ENCODE assay signal across 8 cellular contexts in the genomic region with DNA sequence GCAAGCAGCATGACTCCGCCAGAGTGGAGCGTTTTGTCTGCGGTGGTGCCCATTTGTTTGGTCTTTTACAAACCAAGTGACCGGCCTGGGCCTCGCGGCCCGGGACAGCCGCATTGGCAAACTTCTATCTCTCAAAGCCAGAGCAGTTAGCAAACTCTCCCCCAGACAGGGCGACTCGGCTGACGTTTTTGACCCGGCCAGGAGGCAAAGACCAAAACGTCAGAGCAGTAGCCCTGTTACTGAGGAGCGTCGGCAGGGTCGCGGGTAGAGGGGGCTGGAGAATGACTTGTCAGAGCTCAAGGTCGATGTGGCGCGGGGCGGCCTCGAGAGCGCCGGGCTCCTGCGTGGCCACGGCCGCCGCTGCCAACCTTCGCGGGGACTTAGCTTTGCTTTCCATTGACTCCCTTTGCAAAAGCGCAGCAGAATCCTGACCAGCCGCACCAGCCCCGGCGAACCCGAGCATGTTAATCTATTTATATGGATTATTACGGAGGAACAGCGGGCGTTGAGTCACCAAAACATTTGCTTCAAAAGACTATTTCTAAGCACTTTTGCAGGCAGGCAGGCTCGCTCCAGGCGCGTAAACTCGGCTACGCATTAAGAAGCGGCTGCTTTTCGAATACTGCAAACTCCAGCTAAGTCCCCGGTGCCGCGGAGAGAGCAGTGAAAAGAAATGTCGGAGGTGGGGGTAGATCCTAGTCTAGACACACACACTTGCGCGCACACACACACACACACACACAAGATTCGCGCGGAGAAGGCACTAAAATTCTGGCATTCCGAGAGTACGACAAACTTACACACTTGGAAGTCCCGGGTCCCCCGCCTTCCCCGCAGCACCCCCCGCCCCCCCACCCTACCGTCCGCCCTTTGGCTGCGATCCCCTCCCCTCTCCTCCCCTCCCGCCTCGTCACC. TPM values are rescaled to one million over a fixed set of nuclear protein-coding genes. Genes with fewer than 3 reads are reported as not detected.
A peak's percentile ranks its signal among the peaks of the same experiment; 100 is the strongest.
DNase-seq lines count a peak whose midpoint lies in the region; ATAC-seq and TF ChIP-seq lines count a peak whose summit lies in the region.

No MANE protein-coding gene starts in this region.

- H3K4me1 ChIP-seq in HUES6 (ENCODE audit: control insufficient read depth, insufficient read depth, low read length) (peaks cover 41% of the 10 kb centered on the region), right atrium auricular region (peaks cover 0 to 76% of the 10 kb centered on the region in 2 donors), gastrocnemius medialis (peaks cover 11 to 30% of the 10 kb centered on the region in 2 donors)

- H3K27me3 ChIP-seq in HUES6 (ENCODE audit: control insufficient read depth, insufficient read depth, low read length) (peaks cover 88% of the 10 kb centered on the region), right atrium auricular region (peaks cover 3 to 25% of the 10 kb centered on the region in 2 donors), gastrocnemius medialis (peaks cover 4 to 17% (median 9%) of the 10 kb centered on the region in 3 donors)

- ATAC-seq in activated T-cell treated with anti-CD3 and anti-CD28 coated beads, Interleukin-2, amount 50 U/mL, for 72 hours (replicated peaks in 1 of 2): no peak
- ATAC-seq in gastrocnemius medialis: peak; percentile 34 to 36
- no peak for ATAC-seq in HG03045 (IDR thresholded peaks at IDR 0.05; ENCODE audit: unreplicated experiment)

- TF ChIP-seq CTCF in right atrium auricular region (IDR thresholded peaks at IDR 0.05) (no peak), gastrocnemius medialis (IDR thresholded peaks at IDR 0.05 in 4 of 5, conservative IDR thresholded peaks at IDR 0.05 in 1 of 5) (no peak)

- H3K4me3 ChIP-seq in HUES6 (ENCODE audit: low read depth, low read length) (peak overlapping the region; percentile 79), right atrium auricular region (peak overlapping the region; percentile 54 to 56), gastrocnemius medialis (peak overlapping the region; percentile 70 to 76 (median 74))

- H3K9me3 Mint-ChIP-seq in activated T-cell treated with anti-CD3 and anti-CD28 coated beads, Interleukin-2, amount 50 U/mL, for 72 hours: no peaks in the 10 kb centered on the region

- in situ Hi-C loops in gastrocnemius medialis (cut with MboI; ENCODE audit: low sequenced_read_pairs in 4 of 4): no loop called here

- no peaks in the 10 kb centered on the region for H3K9me3 ChIP-seq in HUES6 (ENCODE audit: control insufficient read depth, insufficient read depth, low read depth, low read length)
- H3K9me3 ChIP-seq in right atrium auricular region: no peaks in the 10 kb centered on the region
- no peaks in the 10 kb centered on the region for H3K9me3 ChIP-seq in gastrocnemius medialis

- DNase-seq in EH (ENCODE audit: low read depth) (peak; percentile 76), right atrium auricular region (ENCODE audit: low spot score) (peak; percentile 85), gastrocnemius medialis (peak; percentile 5 to 45), KG1 (lab: John Stamatoyannopoulos, UW) (no peak), SIG-M5 (lab: John Stamatoyannopoulos, UW) (no peak)
- DNase-seq in activated T-cell treated with anti-CD3 and anti-CD28 coated beads, Interleukin-2, amount 50 U/mL, for 72 hours: peak in 1 of 2 donors; percentile 13

- H3K4me1 Mint-ChIP-seq in activated T-cell treated with anti-CD3 and anti-CD28 coated beads, Interleukin-2, amount 50 U/mL, for 72 hours (ENCODE audit: low read depth): peaks cover 13% of the 10 kb centered on the region

- H3K27ac ChIP-seq in HUES6 (ENCODE audit: low read depth, low read length) (no peak overlapping the region), right atrium auricular region (peak overlapping the region; percentile 66 to 72), gastrocnemius medialis (peak overlapping the region; percentile 88 to 91 (median 90))

- peaks cover 5 to 8% of the 10 kb centered on the region in 2 donors for H3K36me3 Mint-ChIP-seq in activated T-cell treated with anti-CD3 and anti-CD28 coated beads, Interleukin-2, amount 50 U/mL, for 72 hours (ENCODE audit: insufficient read depth in 2 of 2)

- H3K27ac Mint-ChIP-seq in activated T-cell treated with anti-CD3 and anti-CD28 coated beads, Interleukin-2, amount 50 U/mL, for 72 hours: no peak overlapping the region

- peak overlapping the region; percentile 39 to 57 for H3K4me3 Mint-ChIP-seq in activated T-cell treated with anti-CD3 and anti-CD28 coated beads, Interleukin-2, amount 50 U/mL, for 72 hours

- peaks cover 81% of the 10 kb centered on the region for H3K27me3 Mint-ChIP-seq in activated T-cell treated with anti-CD3 and anti-CD28 coated beads, Interleukin-2, amount 50 U/mL, for 72 hours (ENCODE audit: low read depth)

- peaks cover 8% of the 10 kb centered on the region; the same call in 1 of the 2 replicates for H3K36me3 ChIP-seq in HUES6 (ENCODE audit: control insufficient read depth, insufficient read depth, low read length)
- H3K36me3 ChIP-seq in right atrium auricular region: no peaks in the 10 kb centered on the region
- H3K36me3 ChIP-seq in gastrocnemius medialis: no peaks in the 10 kb centered on the region

- intact Hi-C loops in gastrocnemius medialis (cut with DNase I; ENCODE audit: low total_unique reads): loop anchor here (1.0 to 5.0 kb wide), 3 partner anchors 154 to 1483 kb away; no protein-coding TSS in a partner anchor

- peak overlapping the region; percentile 48 for H3K9ac ChIP-seq in HUES6 (ENCODE audit: low read length)

- peak in 1 of 2 donors; percentile 9 for TF ChIP-seq POLR2A in gastrocnemius medialis (IDR thresholded peaks at IDR 0.05)

RNA-seq across cellular contexts. Expression of a gene that starts 0.6 kb away (rescaled TPM):
- total RNA-seq in activated T-cell treated with anti-CD3 and anti-CD28 coated beads, Interleukin-2, amount 50 U/mL, for 72 hours: not detected
- 10 to 100 TPM in 1 of 2 donors, 1 to 10 TPM in 1; 7.0 to 20.6 TPM for total RNA-seq in right atrium auricular region
- total RNA-seq in gastrocnemius medialis: 1 to 10 TPM in 1 of 4 donors, under 1 TPM in 3; 0.31 to 1.0 (median 0.56) TPM

Comparison
In these comparisons a context has a peak if more than half of its experiments do, and no peak if none do; other contexts are left out.
1. DNase-seq: peak in EH (single experiment), right atrium auricular region (single experiment) and gastrocnemius medialis (2 of 2); none in KG1 (single experiment) and SIG-M5 (single experiment).
2. ATAC-seq: peak in gastrocnemius medialis (2 of 2); none in activated T-cell treated with anti-CD3 and anti-CD28 coated beads, Interleukin-2, amount 50 U/mL, for 72 hours (0 of 2) and HG03045 (single experiment).
3. Peak in every context shown above with its lines, with median percentiles within 50 percentile points of each other: H3K4me3 ChIP-seq.